9 cellular contexts compared by ENCODE assay signal in the genomic region with DNA sequence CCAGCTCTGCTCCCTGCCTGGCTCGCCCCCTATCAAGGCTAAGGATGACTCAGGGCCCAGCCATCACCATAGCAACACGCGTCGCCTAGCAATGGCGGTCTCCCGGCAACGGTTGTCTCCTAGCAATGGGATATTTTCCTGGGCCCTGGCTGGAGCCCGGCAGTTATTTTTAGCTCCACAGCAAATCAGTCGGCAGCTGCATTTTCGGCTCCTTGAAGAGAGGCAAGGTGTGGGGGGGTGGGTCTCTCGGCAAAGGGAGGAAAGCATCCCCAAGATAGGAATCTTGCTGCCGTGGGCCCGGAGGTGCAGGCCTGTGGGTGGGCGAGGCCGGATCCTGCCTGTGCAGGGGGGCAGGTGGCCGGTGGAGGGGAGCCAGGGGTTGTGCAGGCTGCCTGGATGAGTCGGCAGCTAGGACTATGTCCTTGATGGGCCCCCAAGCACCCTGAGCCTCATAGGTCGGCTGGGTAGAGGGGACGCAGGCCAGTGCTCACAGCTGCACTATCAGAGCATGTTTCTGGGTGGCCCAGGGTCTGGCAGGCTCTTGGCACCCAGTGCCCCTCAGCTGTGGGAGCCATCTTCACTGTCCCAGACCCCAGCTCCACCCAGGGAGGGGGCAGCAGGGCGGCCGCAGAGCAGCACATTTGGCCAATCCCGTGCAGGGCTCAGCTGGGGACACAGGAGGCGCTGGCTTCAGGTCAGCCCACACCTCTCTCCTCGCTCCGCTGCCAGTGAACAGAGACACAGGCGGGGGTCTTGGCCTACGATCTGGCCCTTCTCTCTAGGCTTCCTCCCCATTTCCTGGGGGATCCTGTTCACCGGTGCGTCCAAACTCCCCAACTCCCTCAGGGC. TPM values are rescaled to one million over a fixed set of nuclear protein-coding genes. Genes with fewer than 3 reads are reported as not detected.
DNase-seq lines count a peak whose midpoint lies in the region; ATAC-seq and TF ChIP-seq lines count a peak whose summit lies in the region.
"Had no signal": no experiment of that assay in that cellular context is flagged by ENCODE, and none has a peak within 500 bp of the region (broad histone marks: within the 10 kb centered on the region; RNA-seq: fewer than 3 reads in every experiment).

No MANE protein-coding gene starts in this region.

- H3K27ac Mint-ChIP-seq in CD4-positive, alpha-beta T cell: no peak overlapping the region
- H3K27ac Mint-ChIP-seq: activated naive CD8-positive, alpha-beta T cell treated with anti-CD3 and anti-CD28 coated beads, Interleukin-2, amount 10 ng/mL, durations not matched to agents 7 days and 5 days had no signal

- CTCF ChIA-PET in CD4-positive, alpha-beta T cell (lab: Charles Lee): interaction anchor here (1.3 kb wide), 1 partner anchor 11 kb away, joined by 3 read pairs; a partner anchor contains a TSS

- peak; percentile 98 for DNase-seq in DMS 273 (lab: John Stamatoyannopoulos, UW; ENCODE audit: unreplicated experiment)
- DNase-seq in NCI-H1105 (lab: John Stamatoyannopoulos, UW): peak; percentile 77
- DNase-seq in WERI-Rb-1: peak; percentile 80
- DNase-seq in left kidney (ENCODE audit: low read depth, low spot score): peak; percentile 93
- DNase-seq in stimulated activated CD4-positive, alpha-beta T cell treated with anti-CD3 and anti-CD28 coated beads, Interleukin-15, amount 100 ng/mL, for 24 hours: no peak
- DNase-seq in CD4-positive, alpha-beta T cell: no peak
- DNase-seq in activated T-cell treated with anti-CD3 and anti-CD28 coated beads, Interleukin-2, amount 50 U/mL, for 1 hour: no peak
- DNase-seq in stimulated activated naive CD4-positive, alpha-beta T cell treated with Interleukin-2 at 50 U/mL for 16 hours (lab: John Stamatoyannopoulos, UW): no peak
- DNase-seq: activated naive CD8-positive, alpha-beta T cell treated with anti-CD3 and anti-CD28 coated beads, Interleukin-2, amount 10 ng/mL, durations not matched to agents 7 days and 5 days had no signal

- H3K9me3 ChIP-seq in WERI-Rb-1 (ENCODE audit: severe bottlenecking): no peaks in the 10 kb centered on the region
- H3K9me3 ChIP-seq in CD4-positive, alpha-beta T cell (ENCODE audit: control insufficient read depth, low read length): no peaks in the 10 kb centered on the region

- H3K27me3 ChIP-seq in WERI-Rb-1 (ENCODE audit: insufficient read depth, low read depth, severe bottlenecking): peaks cover 15% of the 10 kb centered on the region
- peaks cover 55% of the 10 kb centered on the region for H3K27me3 ChIP-seq in CD4-positive, alpha-beta T cell (ENCODE audit: control insufficient read depth, insufficient read depth, low read length)

- TF ChIP-seq CTCF in WERI-Rb-1 (IDR thresholded peaks at IDR 0.05; ENCODE audit: low read depth, low read length): peak; percentile 45
- TF ChIP-seq CTCF in CD4-positive, alpha-beta T cell (IDR thresholded peaks at IDR 0.05): no peak

- no peak overlapping the region for H3K4me3 Mint-ChIP-seq in CD4-positive, alpha-beta T cell
- H3K4me3 Mint-ChIP-seq: activated naive CD8-positive, alpha-beta T cell treated with anti-CD3 and anti-CD28 coated beads, Interleukin-2, amount 10 ng/mL, durations not matched to agents 7 days and 5 days had no signal

- no peak for ATAC-seq in CD4-positive, alpha-beta T cell (ENCODE audit: poor library complexity)

- H3K4me3 ChIP-seq in WERI-Rb-1 (ENCODE audit: low read depth, low read length): no peak overlapping the region

- H3K36me3 ChIP-seq in WERI-Rb-1: no peaks in the 10 kb centered on the region; the same call in 1 of the 2 replicates

- peaks cover 4% of the 10 kb centered on the region for H3K4me1 Mint-ChIP-seq in CD4-positive, alpha-beta T cell (ENCODE audit: low read depth)

- POLR2A ChIA-PET in CD4-positive, alpha-beta T cell (lab: Charles Lee): interaction anchor here (0.8 kb wide), 1 partner anchor 11 kb away, joined by 3 read pairs; a partner anchor contains a TSS

- no peaks in the 10 kb centered on the region for H3K9me3 Mint-ChIP-seq in CD4-positive, alpha-beta T cell
- H3K9me3 Mint-ChIP-seq: activated naive CD8-positive, alpha-beta T cell treated with anti-CD3 and anti-CD28 coated beads, Interleukin-2, amount 10 ng/mL, durations not matched to agents 7 days and 5 days had no signal

- no peaks in the 10 kb centered on the region for H3K36me3 Mint-ChIP-seq in CD4-positive, alpha-beta T cell (ENCODE audit: low read depth)
- H3K36me3 Mint-ChIP-seq: activated naive CD8-positive, alpha-beta T cell treated with anti-CD3 and anti-CD28 coated beads, Interleukin-2, amount 10 ng/mL, durations not matched to agents 7 days and 5 days had no signal

- H3K27ac ChIP-seq in WERI-Rb-1: no peak overlapping the region
- H3K27ac ChIP-seq in CD4-positive, alpha-beta T cell (ENCODE audit: low read depth, low read length): no peak overlapping the region

- peaks cover 58% of the 10 kb centered on the region for H3K27me3 Mint-ChIP-seq in CD4-positive, alpha-beta T cell

- intact Hi-C loops in CD4-positive, alpha-beta T cell (cut with DNase I, micrococcal nuclease): loop anchor here in 1 of 2 experiments (2.0 to 5.0 kb wide), 3 partner anchors 342 to 482 kb away; no protein-coding TSS in a partner anchor

RNA-seq across cellular contexts. Expression of a gene that starts 4.3 kb away (rescaled TPM):
- 10 to 100 TPM; 11.0 to 11.7 TPM for total RNA-seq in CD4-positive, alpha-beta T cell

RNA-seq across cellular contexts. Expression of a gene that starts 5.0 kb away (rescaled TPM):
- 1 to 10 TPM; 2.6 to 3.2 TPM for total RNA-seq in CD4-positive, alpha-beta T cell

RNA-seq across cellular contexts. Expression of a gene that starts 11.1 kb away (rescaled TPM):
- 1 to 10 TPM; 8.1 TPM for total RNA-seq in CD4-positive, alpha-beta T cell

RNA-seq across cellular contexts. Expression of a gene that starts 16.4 kb away (rescaled TPM):
- total RNA-seq in CD4-positive, alpha-beta T cell: 1 to 10 TPM; 1.2 to 2.7 TPM

RNA-seq across cellular contexts. Expression of a gene that starts 17.0 kb away (rescaled TPM):
- 1 to 10 TPM; 7.1 to 9.2 TPM for total RNA-seq in CD4-positive, alpha-beta T cell

Comparison
In these comparisons a context has a peak if more than half of its experiments do, and no peak if none do; other contexts are left out.
1. DNase-seq: peak in DMS 273 (single experiment), NCI-H1105 (single experiment), WERI-Rb-1 (single experiment) and left kidney (single experiment); none in stimulated activated CD4-positive, alpha-beta T cell treated with anti-CD3 and anti-CD28 coated beads, Interleukin-15, amount 100 ng/mL, for 24 hours (single experiment), CD4-positive, alpha-beta T cell (0 of 10), activated T-cell treated with anti-CD3 and anti-CD28 coated beads, Interleukin-2, amount 50 U/mL, for 1 hour (single experiment) and stimulated activated naive CD4-positive, alpha-beta T cell treated with Interleukin-2 at 50 U/mL for 16 hours (single experiment).